Comparison of ENCODE assay signal across 8 cellular contexts in genomic region chr10:98045785-98046389, GRCh38. TPM values are rescaled to one million over a fixed set of nuclear protein-coding genes. Genes with fewer than 3 reads are reported as not detected.
DNase-seq lines count a peak whose midpoint lies in the region; ATAC-seq and TF ChIP-seq lines count a peak whose summit lies in the region.

No MANE protein-coding gene starts in this region.

- no peaks in the 10 kb centered on the region for H3K4me1 ChIP-seq in KMS-11 (ENCODE audit: low read depth, poor library complexity, severe bottlenecking)
- H3K4me1 ChIP-seq in RWPE2 (ENCODE audit: insufficient read depth, poor library complexity, severe bottlenecking), result no peaks in the 10 kb centered on the region

- H3K27me3 ChIP-seq in KMS-11 (ENCODE audit: insufficient read depth, low read depth), result peaks cover 18% of the 10 kb centered on the region; the same call in 1 of the 2 replicates
- H3K27me3 ChIP-seq in RWPE2 (ENCODE audit: insufficient read depth, poor library complexity, severe bottlenecking), result peaks cover 11% of the 10 kb centered on the region

- no peaks in the 10 kb centered on the region for H3K79me2 ChIP-seq in KMS-11 (ENCODE audit: insufficient read depth, low read depth)

- TF ChIP-seq CTCF in KMS-11 (conservative IDR thresholded peaks at IDR 0.05; ENCODE audit: low read depth, low read length) (peak; percentile 92), RWPE2 (IDR thresholded peaks at IDR 0.05; ENCODE audit: poor library complexity, severe bottlenecking) (peak; percentile 87)

- H3K36me3 ChIP-seq in KMS-11 (ENCODE audit: insufficient read depth) (no peaks in the 10 kb centered on the region), RWPE2 (ENCODE audit: low read depth) (no peaks in the 10 kb centered on the region)

- DNase-seq in Right ventricle myocardium inferior (ENCODE audit: missing footprints) (peak; percentile 79), cardiac septum (ENCODE audit: low spot score) (no peak), RWPE2 (ENCODE audit: low spot score) (no peak), germinal center (ENCODE audit: low spot score) (peak; percentile 70), pons (ENCODE audit: low spot score) (peak; percentile 75), ureter (ENCODE audit: low spot score) (peak; percentile 67)
- DNase-seq in activated effector memory CD4-positive, alpha-beta T cell treated with anti-CD3 and anti-CD28 coated beads, Interleukin-2, amount 50 U/mL, for 16 hours, result peak; percentile 83

- no peaks in the 10 kb centered on the region for H3K9me3 ChIP-seq in RWPE2 (ENCODE audit: severe bottlenecking)

- intact Hi-C loops in Right ventricle myocardium inferior (cut with DNase I) (loop anchor here (10.0 kb wide), 2 partner anchors 251 to 281 kb away; no protein-coding TSS in a partner anchor), cardiac septum (cut with DNase I) (loop anchor here (1.0 kb wide), 1 partner anchor 132 kb away; no protein-coding TSS in a partner anchor)

- no peak overlapping the region for H3K9ac ChIP-seq in KMS-11

- no peak overlapping the region for H3K27ac ChIP-seq in KMS-11
- H3K27ac ChIP-seq in RWPE2 (ENCODE audit: poor library complexity, severe bottlenecking), result no peak overlapping the region

- ATAC-seq in Right ventricle myocardium inferior (peak; percentile 38), RWPE2 (ENCODE audit: low read depth) (peak; percentile 69; the same call in 2 of the 3 replicates)

- H3K4me3 ChIP-seq in KMS-11 (IDR thresholded peaks at IDR 0.05; ENCODE audit: insufficient read depth, low read depth, low read length), result no peak overlapping the region
- H3K4me3 ChIP-seq in RWPE2 (ENCODE audit: severe bottlenecking), result no peak overlapping the region

- no peak overlapping the region for H2AFZ ChIP-seq in KMS-11 (ENCODE audit: low read depth)

- no peak overlapping the region for H3K4me2 ChIP-seq in KMS-11

- no peaks in the 10 kb centered on the region for H4K20me1 ChIP-seq in KMS-11 (ENCODE audit: insufficient read depth)

RNA-seq across cellular contexts. Expression of gene CRTAC1, which starts 15.5 kb away (rescaled TPM):
- total RNA-seq in Right ventricle myocardium inferior (1.5 TPM), cardiac septum (3.2 TPM), ureter (11.9 TPM)

Comparison
In these comparisons a context has a peak if more than half of its experiments do, and no peak if none do; other contexts are left out.
1. DNase-seq: peak in Right ventricle myocardium inferior (single experiment), activated effector memory CD4-positive, alpha-beta T cell treated with anti-CD3 and anti-CD28 coated beads, Interleukin-2, amount 50 U/mL, for 16 hours (single experiment), germinal center (single experiment), pons (single experiment) and ureter (single experiment); none in cardiac septum (single experiment) and RWPE2 (single experiment).